ENCODE assay signal across 1 cellular context in the genomic region with DNA sequence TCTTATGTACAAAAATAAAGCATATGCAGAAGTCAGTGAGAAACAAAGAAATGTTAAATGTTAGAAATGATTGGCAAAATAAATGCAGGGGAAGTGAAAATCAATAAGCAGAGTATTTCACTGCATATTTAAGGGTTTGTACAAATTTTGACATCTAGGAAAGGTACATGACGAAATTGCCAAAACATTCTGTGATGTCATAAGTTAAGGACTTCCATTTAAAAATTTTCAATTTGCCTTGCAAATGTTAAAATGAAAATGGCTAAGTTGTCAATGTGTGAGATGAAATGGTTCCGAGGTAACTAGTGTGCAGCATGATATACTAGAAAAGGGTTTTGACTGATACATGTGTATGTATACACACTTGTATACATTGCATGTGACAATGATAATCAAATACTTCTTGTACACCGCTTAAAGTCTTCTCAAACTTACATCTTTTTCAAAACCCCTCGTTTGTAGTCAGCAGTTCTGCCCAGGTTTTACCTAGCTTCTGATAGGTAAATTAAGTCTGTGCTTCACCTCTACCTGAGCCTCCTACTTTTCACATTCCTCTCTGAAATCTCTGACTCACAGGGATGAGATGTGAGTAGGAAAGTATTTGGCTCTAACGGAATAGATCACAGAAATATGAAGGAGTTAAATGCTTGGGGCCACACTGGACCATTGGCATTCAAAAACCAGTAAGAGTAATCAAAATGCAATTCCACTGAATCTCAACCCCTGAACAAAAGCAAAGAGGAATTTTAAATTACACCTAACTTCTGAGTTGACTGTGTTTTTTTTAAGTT.
TF ChIP-seq lines count a peak whose summit lies in the region.

No MANE protein-coding gene starts in this region.

TF ChIP-seq in neural cell, 6 proteins besides CTCF, POLR2A, EP300 and RAD21:
- TF ChIP-seq MXI1 (conservative IDR thresholded peaks at IDR 0.05; ENCODE audit: poor library complexity, severe bottlenecking) (no peak), TAF1 (IDR thresholded peaks at IDR 0.05; ENCODE audit: low read depth) (no peak), EZH2 (IDR thresholded peaks at IDR 0.05; ENCODE audit: borderline replicate concordance, insufficient read depth, low read length, poor library complexity, severe bottlenecking) (no peak), POLR2AphosphoS5 (IDR thresholded peaks at IDR 0.05) (no peak), SMC3 (conservative IDR thresholded peaks at IDR 0.05; ENCODE audit: poor library complexity) (no peak)
- TF ChIP-seq, protein P1, sequence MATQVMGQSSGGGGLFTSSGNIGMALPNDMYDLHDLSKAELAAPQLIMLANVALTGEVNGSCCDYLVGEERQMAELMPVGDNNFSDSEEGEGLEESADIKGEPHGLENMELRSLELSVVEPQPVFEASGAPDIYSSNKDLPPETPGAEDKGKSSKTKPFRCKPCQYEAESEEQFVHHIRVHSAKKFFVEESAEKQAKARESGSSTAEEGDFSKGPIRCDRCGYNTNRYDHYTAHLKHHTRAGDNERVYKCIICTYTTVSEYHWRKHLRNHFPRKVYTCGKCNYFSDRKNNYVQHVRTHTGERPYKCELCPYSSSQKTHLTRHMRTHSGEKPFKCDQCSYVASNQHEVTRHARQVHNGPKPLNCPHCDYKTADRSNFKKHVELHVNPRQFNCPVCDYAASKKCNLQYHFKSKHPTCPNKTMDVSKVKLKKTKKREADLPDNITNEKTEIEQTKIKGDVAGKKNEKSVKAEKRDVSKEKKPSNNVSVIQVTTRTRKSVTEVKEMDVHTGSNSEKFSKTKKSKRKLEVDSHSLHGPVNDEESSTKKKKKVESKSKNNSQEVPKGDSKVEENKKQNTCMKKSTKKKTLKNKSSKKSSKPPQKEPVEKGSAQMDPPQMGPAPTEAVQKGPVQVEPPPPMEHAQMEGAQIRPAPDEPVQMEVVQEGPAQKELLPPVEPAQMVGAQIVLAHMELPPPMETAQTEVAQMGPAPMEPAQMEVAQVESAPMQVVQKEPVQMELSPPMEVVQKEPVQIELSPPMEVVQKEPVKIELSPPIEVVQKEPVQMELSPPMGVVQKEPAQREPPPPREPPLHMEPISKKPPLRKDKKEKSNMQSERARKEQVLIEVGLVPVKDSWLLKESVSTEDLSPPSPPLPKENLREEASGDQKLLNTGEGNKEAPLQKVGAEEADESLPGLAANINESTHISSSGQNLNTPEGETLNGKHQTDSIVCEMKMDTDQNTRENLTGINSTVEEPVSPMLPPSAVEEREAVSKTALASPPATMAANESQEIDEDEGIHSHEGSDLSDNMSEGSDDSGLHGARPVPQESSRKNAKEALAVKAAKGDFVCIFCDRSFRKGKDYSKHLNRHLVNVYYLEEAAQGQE (IDR thresholded peaks at IDR 0.05; ENCODE audit: borderline replicate concordance): no peak
